1 cellular context compared by ENCODE assay signal in genomic region chr1:204411451-204412245, GRCh38.
A peak's percentile ranks its signal among the peaks of the same experiment; 100 is the strongest.
TF ChIP-seq lines count a peak whose summit lies in the region.

TSS of gene PPP1R15B (minus strand) at chr1:204411817. CDS start at chr1:204411411, 406 bp downstream.

TF ChIP-seq in HepG2, 621 proteins besides CTCF, POLR2A, EP300 and RAD21 (continued from another document and continues in another):
- TF ChIP-seq ZBTB39 (CRISPR knock-in tag; IDR thresholded peaks at IDR 0.05) (no peak), JUND (CRISPR knock-in tag; IDR thresholded peaks at IDR 0.05) (no peak), DRAP1 (CRISPR knock-in tag; IDR thresholded peaks at IDR 0.05) (peak; percentile 79), ZNF430 (CRISPR knock-in tag; IDR thresholded peaks at IDR 0.05) (0 out of 2 replicates have a peak, but pooled peaks have one; percentile 58), ARID3A (IDR thresholded peaks at IDR 0.05; ENCODE audit: low read depth, low read length) (0 out of 2 replicates have a peak, but pooled peaks have one; percentile 6), ZNF317 (CRISPR knock-in tag; IDR thresholded peaks at IDR 0.05) (no peak), ZNF607 (CRISPR knock-in tag; IDR thresholded peaks at IDR 0.05; ENCODE audit: borderline replicate concordance) (0 out of 2 replicates have a peak, but pooled peaks have one; percentile 32), TRIM22 (IDR thresholded peaks at IDR 0.05) (no peak), AKNA (CRISPR knock-in tag; IDR thresholded peaks at IDR 0.05; ENCODE audit: borderline replicate concordance) (0 out of 2 replicates have a peak, but pooled peaks have one; percentile 73), SAP130 (CRISPR knock-in tag; IDR thresholded peaks at IDR 0.05; ENCODE audit: low read depth) (peak; percentile 59), U2AF1 (optimal IDR thresholded peaks at IDR 0.05; ENCODE audit: low read depth, low read length) (no peak), ZNF451 (CRISPR knock-in tag; IDR thresholded peaks at IDR 0.05) (0 out of 2 replicates have a peak, but pooled peaks have one; percentile 22), HCFC1 (IDR thresholded peaks at IDR 0.05; ENCODE audit: low read depth, low read length) (peak; percentile 56), RXRA (CRISPR knock-in tag; IDR thresholded peaks at IDR 0.05) (peak; percentile 55), KAT2B (IDR thresholded peaks at IDR 0.05; ENCODE audit: borderline replicate concordance, low read depth, low read length) (no peak), HIVEP1 (CRISPR knock-in tag; IDR thresholded peaks at IDR 0.05) (no peak), ATAD3A (CRISPR knock-in tag; IDR thresholded peaks at IDR 0.05) (no peak), TBP (CRISPR knock-in tag; IDR thresholded peaks at IDR 0.05) (no peak), ZBTB26 (CRISPR knock-in tag; IDR thresholded peaks at IDR 0.05; ENCODE audit: borderline replicate concordance) (peak; percentile 34; the same call in 1 of the 2 replicates), ZIK1 (CRISPR knock-in tag; IDR thresholded peaks at IDR 0.05; ENCODE audit: borderline replicate concordance, low read depth) (no peak), GATA4 (IDR thresholded peaks at IDR 0.05; ENCODE audit: borderline replicate concordance, low read depth) (peak; percentile 41; the same call in 1 of the 2 replicates), CHD2 (IDR thresholded peaks at IDR 0.05; ENCODE audit: low read depth, low read length) (no peak), AHDC1 (CRISPR knock-in tag; IDR thresholded peaks at IDR 0.05; ENCODE audit: borderline replicate concordance) (peak; percentile 30; the same call in 1 of the 2 replicates), RCOR2 (CRISPR knock-in tag; IDR thresholded peaks at IDR 0.05) (no peak), TARDBP (CRISPR knock-in tag; IDR thresholded peaks at IDR 0.05) (0 out of 2 replicates have a peak, but pooled peaks have one; percentile 38), ZNF746 (CRISPR knock-in tag; IDR thresholded peaks at IDR 0.05) (peak; percentile 23; the same call in 1 of the 2 replicates), ZNF282 (IDR thresholded peaks at IDR 0.05; ENCODE audit: partially characterized antibody) (no peak), MEF2D (CRISPR knock-in tag; IDR thresholded peaks at IDR 0.05) (peak; percentile 69; the same call in 1 of the 2 replicates), ZGPAT (CRISPR knock-in tag; IDR thresholded peaks at IDR 0.05) (peak; percentile 89), GZF1 (CRISPR knock-in tag; IDR thresholded peaks at IDR 0.05) (peak; percentile 60; the same call in 1 of the 2 replicates), ZSCAN30 (CRISPR knock-in tag; IDR thresholded peaks at IDR 0.05) (no peak), ZNF513 (CRISPR knock-in tag; conservative IDR thresholded peaks at IDR 0.05) (0 out of 2 replicates have a peak, but pooled peaks have one; percentile 25), ZNF101 (CRISPR knock-in tag; IDR thresholded peaks at IDR 0.05; ENCODE audit: borderline replicate concordance, low read depth) (no peak), ZNF546 (CRISPR knock-in tag; conservative IDR thresholded peaks at IDR 0.05) (no peak), CREBL2 (CRISPR knock-in tag; IDR thresholded peaks at IDR 0.05; ENCODE audit: borderline replicate concordance) (no peak), ZZZ3 (CRISPR knock-in tag; IDR thresholded peaks at IDR 0.05; ENCODE audit: borderline replicate concordance) (peak; percentile 52; the same call in 1 of the 2 replicates), ETV5 (CRISPR knock-in tag; IDR thresholded peaks at IDR 0.05; ENCODE audit: borderline replicate concordance) (peak; percentile 90), SIN3A (IDR thresholded peaks at IDR 0.05; ENCODE audit: borderline replicate concordance, low read depth, low read length) (peak; percentile 66; the same call in 1 of the 2 replicates)
